ENCODE assay signal across 35 cellular contexts in the genomic region with DNA sequence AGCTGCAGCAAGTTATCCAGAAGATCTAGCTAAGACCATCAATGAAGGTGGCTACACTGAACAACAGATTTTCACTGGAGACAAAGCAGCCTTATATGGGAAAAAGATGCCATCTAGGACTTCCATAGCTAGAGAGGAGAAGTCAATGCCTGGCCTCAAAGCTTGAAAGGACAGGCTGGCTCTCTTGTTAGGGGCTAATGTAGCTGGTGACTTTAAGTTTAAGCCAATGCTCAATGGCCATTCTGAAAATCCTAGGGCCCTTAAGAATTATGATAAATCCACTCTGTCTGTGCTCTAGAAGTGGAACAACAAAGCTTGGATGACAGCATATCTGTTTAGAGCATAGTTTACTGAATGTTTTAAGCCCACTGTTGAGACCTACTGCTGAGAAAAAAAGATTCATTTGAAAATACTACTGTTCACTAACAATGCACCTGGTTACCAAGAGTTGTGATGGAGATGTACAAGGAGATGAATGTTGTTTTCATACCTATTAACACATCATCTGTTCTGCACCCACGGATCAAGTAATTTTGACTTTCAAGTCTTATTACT. TPM values are rescaled to one million over a fixed set of nuclear protein-coding genes. Genes with fewer than 3 reads are reported as not detected.
"Had no signal": no experiment of that assay in that cellular context is flagged by ENCODE, and none has a peak within 500 bp of the region (broad histone marks: within the 10 kb centered on the region; RNA-seq: fewer than 3 reads in every experiment).

No MANE protein-coding gene starts in this region.

- ATAC-seq: activated naive CD4-positive, alpha-beta T cell treated with anti-CD3 and anti-CD28 coated beads, Interleukin-2, amount 50 U/mL, for 72 hours; activated naive CD8-positive, alpha-beta T cell treated with anti-CD3 and anti-CD28 coated beads, Interleukin-2, amount 50 U/mL, for 24 hours; activated T-cell treated with anti-CD3 and anti-CD28 coated beads, Interleukin-2, amount 50 U/mL, for 4 hours; activated T-cell treated with anti-CD3 and anti-CD28 coated beads, Interleukin-2, amount 50 U/mL, for 72 hours; activated T-helper 17 cell treated with anti-CD3 and anti-CD28 coated beads, Interleukin-2, amount 50 U/mL, for 72 hours; body of pancreas had no signal

- H3K27ac ChIP-seq: adrenal gland, ascending aorta, body of pancreas, breast epithelium, cardiac muscle cell had no signal

- H3K4me3 ChIP-seq: adrenal gland, ascending aorta, body of pancreas, breast epithelium, cardiac muscle cell had no signal

- H3K27me3 ChIP-seq: adrenal gland, ascending aorta, body of pancreas, brain microvascular endothelial cell, breast epithelium, cardiac muscle cell had no signal

- H3K9me3 ChIP-seq: adrenal gland, ascending aorta, body of pancreas had no signal

- FAIRE-seq: astrocyte, bronchial epithelial cell had no signal

- H3K4me1 ChIP-seq: adrenal gland, ascending aorta, body of pancreas, breast epithelium had no signal

- DNase-seq: activated effector memory CD4-positive, alpha-beta T cell treated with Interleukin-2 at 50 U/mL for 16 hours; activated gamma-delta T cell; activated gamma-delta T cell treated with Interleukin-2 at 50 U/mL for 16 hours; activated naive CD4-positive, alpha-beta T cell; activated naive CD4-positive, alpha-beta T cell treated with anti-CD3 and anti-CD28 coated beads for 36 hours; activated naive CD4-positive, alpha-beta T cell treated with anti-CD3 and anti-CD28 coated beads, Interleukin-2, amount 10 ng/mL, durations not matched to agents 7 days and 5 days; activated naive CD4-positive, alpha-beta T cell treated with anti-CD3 and anti-CD28 coated beads, Interleukin-2, amount 50 U/mL, for 16 hours; activated naive CD4-positive, alpha-beta T cell treated with Interleukin-2 at 50 U/mL for 16 hours; activated naive CD8-positive, alpha-beta T cell treated with anti-CD3 and anti-CD28 coated beads for 36 hours; activated naive CD8-positive, alpha-beta T cell treated with anti-CD3 and anti-CD28 coated beads, Interleukin-2, amount 10 ng/mL, durations not matched to agents 7 days and 5 days; activated naive CD8-positive, alpha-beta T cell treated with anti-CD3 and anti-CD28 coated beads, Interleukin-2, amount 50 U/mL, for 24 hours; activated T-cell treated with anti-CD3 and anti-CD28 coated beads for 4 hours; activated T-cell treated with anti-CD3 and anti-CD28 coated beads, Interleukin-2, amount 50 U/mL, for 1 hour; activated T-cell treated with anti-CD3 and anti-CD28 coated beads, Interleukin-2, amount 50 U/mL, for 24 hours; activated T-cell treated with anti-CD3 and anti-CD28 coated beads, Interleukin-2, amount 50 U/mL, for 4 hours; activated T-cell treated with anti-CD3 and anti-CD28 coated beads, Interleukin-2, amount 50 U/mL, for 48 hours; activated T-cell treated with anti-CD3 and anti-CD28 coated beads, Interleukin-2, amount 50 U/mL, for 72 hours; amniotic stem cell; amygdala; anterior cingulate cortex; aorta; body of pancreas; brain microvascular endothelial cell; caudate nucleus; central memory CD4-positive, alpha-beta T cell; cerebellar nuclear complex had no signal

- H3K36me3 ChIP-seq: adrenal gland, ascending aorta, brain microvascular endothelial cell, breast epithelium, cardiac muscle cell had no signal

RNA-seq across cellular contexts. Expression of a gene that starts 13.6 kb away (rescaled TPM):
- total RNA-seq: activated naive CD4-positive, alpha-beta T cell treated with anti-CD3 and anti-CD28 coated beads for 36 hours; activated naive CD8-positive, alpha-beta T cell treated with anti-CD3 and anti-CD28 coated beads, Interleukin-2, amount 10 ng/mL, durations not matched to agents 7 days and 5 days had no signal

RNA-seq across cellular contexts. Expression of a gene that starts 56.1 kb away (rescaled TPM):
- total RNA-seq: bronchial epithelial cell, cardiac muscle cell, cerebellum had no signal
- polyA plus RNA-seq: cardiac muscle cell had no signal
